In the genomic region with DNA sequence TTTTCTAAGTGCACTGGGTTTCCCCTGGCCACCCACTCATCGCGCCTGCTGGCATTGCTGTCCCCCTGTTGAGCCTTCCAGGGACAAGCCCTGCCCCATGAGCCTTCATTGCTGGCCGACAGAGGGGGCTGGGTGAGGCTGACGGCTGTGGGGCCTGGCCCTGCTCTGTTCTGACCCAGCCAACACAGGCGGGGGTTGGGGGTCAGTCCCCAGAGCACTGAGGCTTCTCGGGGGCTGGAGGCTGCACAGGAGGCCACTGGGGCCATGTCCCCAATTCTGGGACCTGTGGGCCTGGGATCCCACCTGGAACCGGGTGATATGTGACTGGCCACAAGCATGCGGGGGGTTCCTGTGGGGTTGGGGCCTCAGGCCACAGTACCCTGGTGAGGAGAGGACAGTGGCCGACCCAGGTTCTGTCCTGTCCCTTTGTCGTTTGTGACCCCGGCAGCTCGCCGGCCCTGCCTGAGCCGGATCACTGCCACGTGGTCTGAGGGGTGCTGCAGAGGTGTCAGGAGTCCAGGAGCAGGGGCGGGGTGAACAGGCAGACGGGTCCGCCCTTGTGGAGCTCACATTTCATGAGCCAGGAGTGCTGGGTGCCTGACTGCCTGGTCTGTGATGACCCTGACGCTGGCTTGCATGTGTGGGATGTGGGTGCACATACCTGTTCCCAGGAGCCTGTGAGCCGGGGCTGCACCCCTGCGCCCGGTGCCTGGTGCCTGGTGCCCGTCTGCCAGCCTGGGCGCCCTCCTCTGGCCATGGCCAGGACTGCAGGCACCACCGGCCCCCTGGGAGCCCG, we compare ENCODE assay signal across 8 cellular contexts. TPM values are rescaled to one million over a fixed set of nuclear protein-coding genes. Genes with fewer than 3 reads are reported as not detected.
DNase-seq lines count a peak whose midpoint lies in the region; ATAC-seq and TF ChIP-seq lines count a peak whose summit lies in the region.

No MANE protein-coding gene starts in this region.

- TF ChIP-seq CTCF in fibroblast of mammary gland (conservative IDR thresholded peaks at IDR 0.05; ENCODE audit: control insufficient read depth, insufficient read depth, low read depth, low read length) = peak; percentile 47

- no peak for ATAC-seq in GM18502 (IDR thresholded peaks at IDR 0.05; ENCODE audit: poor library complexity, unreplicated experiment)
- ATAC-seq in HG03457 (IDR thresholded peaks at IDR 0.05; ENCODE audit: unreplicated experiment) = no peak

- DNase-seq in NCI-H2081 (lab: John Stamatoyannopoulos, UW) (peak; percentile 26 to 31), NCI-H2081 treated with DMSO at 0.1 percent for 48 hours (lab: John Stamatoyannopoulos, UW) (no peak), NOMO-1 treated with dmso at 0.1 percent for 144 hours (lab: John Stamatoyannopoulos, UW; ENCODE audit: unreplicated experiment) (peak; percentile 17), fibroblast of mammary gland (ENCODE audit: low read depth) (peak; percentile 14), renal cortical epithelial cell (ENCODE audit: low read depth) (peak; percentile 1)
- DNase-seq in activated T-cell treated with anti-CD3 and anti-CD28 coated beads, Interleukin-2, amount 50 U/mL, for 1 hour = peak; percentile 75

- H3K4me3 ChIP-seq in fibroblast of mammary gland (ENCODE audit: control insufficient read depth, low read depth, low read length) = no peak overlapping the region

RNA-seq across cellular contexts. Expression of a gene that starts 2.1 kb away (rescaled TPM):
- not detected in 2 replicates for total RNA-seq in renal cortical epithelial cell

RNA-seq across cellular contexts. Expression of a gene that starts 18.3 kb away (rescaled TPM):
- 73.5 and 74.1 TPM in 2 replicates for total RNA-seq in renal cortical epithelial cell

RNA-seq across cellular contexts. Expression of a gene that starts 36.6 kb away (rescaled TPM):
- total RNA-seq in renal cortical epithelial cell = 7.5 TPM in 2 replicates

RNA-seq across cellular contexts. Expression of a gene that starts 55.2 kb away (rescaled TPM):
- 0.15 TPM in 1 of 2 replicates, not detected in the other for total RNA-seq in renal cortical epithelial cell
